ENCODE assay signal across 18 cellular contexts in the genomic region with DNA sequence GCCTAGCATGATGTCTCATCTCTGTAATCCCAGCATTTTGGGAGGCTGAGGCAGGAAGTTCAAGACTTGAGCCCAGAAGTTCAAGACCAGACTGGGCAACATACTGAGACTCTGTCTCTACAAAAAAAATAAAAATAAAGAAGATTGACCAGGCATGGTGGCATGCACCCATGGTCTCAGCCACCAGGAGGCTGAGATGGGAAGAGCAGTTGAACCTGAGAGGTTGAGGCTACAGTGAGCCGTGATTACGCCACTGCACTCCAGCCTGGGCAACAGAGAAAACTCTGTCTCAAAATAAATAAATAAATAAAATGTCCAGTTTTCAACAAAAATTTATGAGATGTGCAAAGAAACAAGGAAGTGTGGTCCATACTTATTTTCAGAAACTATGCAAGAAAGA. TPM values are rescaled to one million over a fixed set of nuclear protein-coding genes. Genes with fewer than 3 reads are reported as not detected.
A peak's percentile ranks its signal among the peaks of the same experiment; 100 is the strongest.
DNase-seq lines count a peak whose midpoint lies in the region; ATAC-seq and TF ChIP-seq lines count a peak whose summit lies in the region.
"Had no signal": no experiment of that assay in that cellular context is flagged by ENCODE, and none has a peak within 500 bp of the region (broad histone marks: within the 10 kb centered on the region; RNA-seq: fewer than 3 reads in every experiment).

No MANE protein-coding gene starts in this region.

- H3K27me3 ChIP-seq in cardiac muscle cell, result no peaks in the 10 kb centered on the region
- peaks cover 4% of the 10 kb centered on the region for H3K27me3 ChIP-seq in smooth muscle cell (ENCODE audit: low read depth)
- H3K27me3 ChIP-seq: colonic mucosa, gastroesophageal sphincter had no signal

- H4K20me1 ChIP-seq in smooth muscle cell (ENCODE audit: low read depth), result no peaks in the 10 kb centered on the region

- TF ChIP-seq CTCF in cardiac muscle cell (IDR thresholded peaks at IDR 0.05; ENCODE audit: low read depth, low read length) (peak; percentile 14), fibroblast of pulmonary artery (IDR thresholded peaks at IDR 0.05; ENCODE audit: low read length, missing control alignments) (peak; percentile 11), smooth muscle cell (IDR thresholded peaks at IDR 0.05; ENCODE audit: borderline replicate concordance, insufficient read depth, poor library complexity, severe bottlenecking) (no peak)

- intact Hi-C loops in cardiac septum (cut with DNase I), result no loop called here

- H3F3A ChIP-seq in smooth muscle cell (ENCODE audit: low read depth), result no peaks in the 10 kb centered on the region

- H3K4me3 Mint-ChIP-seq in activated T-cell treated with anti-CD3 and anti-CD28 coated beads, Interleukin-2, amount 50 U/mL, for 72 hours, result no peak overlapping the region
- H3K4me3 Mint-ChIP-seq: activated CD4-positive, alpha-beta T cell treated with anti-CD3 and anti-CD28 coated beads, Interleukin-2, amount 10 ng/mL, durations not matched to agents 7 days and 5 days; stimulated activated naive B cell treated with anti-CD40 and anti-IgM and Interleukin-4, amounts not matched to agents 10 μg/mL and 1 μg/mL and 100 μg/mL, for 72 hours had no signal

- no peaks in the 10 kb centered on the region for H3K4me1 Mint-ChIP-seq in activated T-cell treated with anti-CD3 and anti-CD28 coated beads, Interleukin-2, amount 50 U/mL, for 72 hours (ENCODE audit: low read depth)
- H3K4me1 Mint-ChIP-seq: activated CD4-positive, alpha-beta T cell treated with anti-CD3 and anti-CD28 coated beads, Interleukin-2, amount 10 ng/mL, durations not matched to agents 7 days and 5 days; stimulated activated naive B cell treated with anti-CD40 and anti-IgM and Interleukin-4, amounts not matched to agents 10 μg/mL and 1 μg/mL and 100 μg/mL, for 72 hours had no signal

- in situ Hi-C loops in SK-MEL-5 (cut with HindIII; ENCODE audit: low pct_unique_long_range_greater_than_20kb, low sequenced_read_pairs), result no loop called here

- H3K9ac ChIP-seq in smooth muscle cell (ENCODE audit: low read depth), result no peak overlapping the region

- H3K27ac Mint-ChIP-seq in activated T-cell treated with anti-CD3 and anti-CD28 coated beads, Interleukin-2, amount 50 U/mL, for 72 hours, result no peak overlapping the region
- H3K27ac Mint-ChIP-seq: activated CD4-positive, alpha-beta T cell treated with anti-CD3 and anti-CD28 coated beads, Interleukin-2, amount 10 ng/mL, durations not matched to agents 7 days and 5 days; stimulated activated naive B cell treated with anti-CD40 and anti-IgM and Interleukin-4, amounts not matched to agents 10 μg/mL and 1 μg/mL and 100 μg/mL, for 72 hours had no signal

- no peak for ATAC-seq in activated T-cell treated with anti-CD3 and anti-CD28 coated beads, Interleukin-2, amount 50 U/mL, for 72 hours (replicated peaks in 1 of 2)
- ATAC-seq in GM19035 (IDR thresholded peaks at IDR 0.05; ENCODE audit: unreplicated experiment), result no peak
- ATAC-seq: gastroesophageal sphincter; stimulated activated naive B cell treated with anti-CD40 and anti-IgM and Interleukin-4, amounts not matched to agents 10 μg/mL and 1 μg/mL and 100 μg/mL, for 72 hours had no signal

- WGBS in smooth muscle cell (ENCODE audit: low lambda C conversion rate), result 89% methylated on average over 2 of the region's 2 CpGs

- no peak overlapping the region for H3K27ac ChIP-seq in cardiac muscle cell
- H3K27ac ChIP-seq in smooth muscle cell (ENCODE audit: low read depth), result no peak overlapping the region
- H3K27ac ChIP-seq: colonic mucosa, gastroesophageal sphincter had no signal

- no peak overlapping the region for H2AFZ ChIP-seq in smooth muscle cell (ENCODE audit: low read depth)

- H3K79me2 ChIP-seq in smooth muscle cell (ENCODE audit: low read depth), result no peaks in the 10 kb centered on the region

- peaks cover 28% of the 10 kb centered on the region for H3K27me3 Mint-ChIP-seq in activated T-cell treated with anti-CD3 and anti-CD28 coated beads, Interleukin-2, amount 50 U/mL, for 72 hours (ENCODE audit: low read depth)

- no peaks in the 10 kb centered on the region for H3K9me3 Mint-ChIP-seq in activated T-cell treated with anti-CD3 and anti-CD28 coated beads, Interleukin-2, amount 50 U/mL, for 72 hours
- H3K9me3 Mint-ChIP-seq: activated CD4-positive, alpha-beta T cell treated with anti-CD3 and anti-CD28 coated beads, Interleukin-2, amount 10 ng/mL, durations not matched to agents 7 days and 5 days had no signal

- H3K4me3 ChIP-seq in cardiac muscle cell (no peak overlapping the region), fibroblast of pulmonary artery (replicated peaks; ENCODE audit: low read depth, low read length) (no peak overlapping the region), smooth muscle cell (no peak overlapping the region)
- H3K4me3 ChIP-seq: colonic mucosa, gastroesophageal sphincter had no signal

- no peaks in the 10 kb centered on the region for H3K36me3 ChIP-seq in cardiac muscle cell
- no peaks in the 10 kb centered on the region for H3K36me3 ChIP-seq in smooth muscle cell (ENCODE audit: low read depth)
- H3K36me3 ChIP-seq: colonic mucosa had no signal

- H3K4me2 ChIP-seq in smooth muscle cell, result no peak overlapping the region

- H3K4me1 ChIP-seq in cardiac muscle cell (ENCODE audit: low read depth), result no peaks in the 10 kb centered on the region
- H3K4me1 ChIP-seq in smooth muscle cell (ENCODE audit: low read depth), result no peaks in the 10 kb centered on the region
- H3K4me1 ChIP-seq: colonic mucosa had no signal

- H3K9me3 ChIP-seq in cardiac muscle cell (ENCODE audit: low read depth) (no peaks in the 10 kb centered on the region), smooth muscle cell (replicated peaks; ENCODE audit: low read depth) (no peaks in the 10 kb centered on the region)
- H3K9me3 ChIP-seq: colonic mucosa, gastroesophageal sphincter had no signal

- DNase-seq in cardiac muscle cell (ENCODE audit: low read depth in 1 of 2, low spot score in 1 of 2) (peak in 1 of 2 donors; percentile 2), cardiac septum (ENCODE audit: low spot score) (no peak), SK-MEL-5 (ENCODE audit: low read depth, low spot score) (peak; percentile 55), fibroblast of pulmonary artery (ENCODE audit: low read depth) (peak; percentile 6), smooth muscle cell (lab: John Stamatoyannopoulos, UW; ENCODE audit: unreplicated experiment) (no peak), amygdala (lab: John Stamatoyannopoulos, UW) (no peak)
- DNase-seq in activated T-cell treated with anti-CD3 and anti-CD28 coated beads, Interleukin-2, amount 50 U/mL, for 72 hours, result no peak
- DNase-seq: activated CD4-positive, alpha-beta T cell treated with anti-CD3 and anti-CD28 coated beads, Interleukin-2, amount 10 ng/mL, durations not matched to agents 7 days and 5 days; activated CD8-positive, alpha-beta memory T cell treated with anti-CD3 and anti-CD28 coated beads, Interleukin-2, amount 50 U/mL, for 48 hours; anterior cingulate cortex; colonic mucosa; NCI-H187; NCI-H345; retina; stimulated activated naive B cell treated with anti-CD40 and anti-IgM and Interleukin-4, amounts not matched to agents 10 μg/mL and 1 μg/mL and 100 μg/mL, for 72 hours; SW 1271 had no signal

- H3K36me3 Mint-ChIP-seq in activated T-cell treated with anti-CD3 and anti-CD28 coated beads, Interleukin-2, amount 50 U/mL, for 72 hours (ENCODE audit: insufficient read depth in 2 of 2), result no peaks in the 10 kb centered on the region

RNA-seq across cellular contexts. Expression of a gene that starts 28.3 kb away (rescaled TPM):
- 2.2 and 3.8 TPM in 2 replicates for total RNA-seq in cardiac muscle cell
- 1.5 and 2.4 TPM in 2 replicates for polyA plus RNA-seq in cardiac muscle cell
- total RNA-seq in cardiac septum, result 1.3 TPM
- total RNA-seq in SK-MEL-5 (2014; rRNA removed; shearing (Covaris generic)), result 0.29 and 0.55 TPM in 2 replicates
- polyA plus RNA-seq in SK-MEL-5 (2015; cell fraction: cytosol; rRNA removed), result 0.23 and 1.3 TPM in 2 replicates
- polyA plus RNA-seq in SK-MEL-5 (2015; cell fraction: nucleus; rRNA removed), result 1.3 TPM in 1 of 2 replicates, not detected in the other
- 1.6 and 2.9 TPM in 2 replicates for total RNA-seq in smooth muscle cell
- 0.59 and 0.80 TPM in 2 replicates for polyA plus RNA-seq in smooth muscle cell
- total RNA-seq in activated T-cell treated with anti-CD3 and anti-CD28 coated beads, Interleukin-2, amount 50 U/mL, for 72 hours, result under 1 TPM; 0.19 to 0.70 TPM

Comparison
In these comparisons a context has a peak if more than half of its experiments do, and no peak if none do; other contexts are left out.
1. DNase-seq: peak in SK-MEL-5 (single experiment) and fibroblast of pulmonary artery (single experiment); none in cardiac septum (single experiment), smooth muscle cell (single experiment), activated T-cell treated with anti-CD3 and anti-CD28 coated beads, Interleukin-2, amount 50 U/mL, for 72 hours (0 of 2) and amygdala (0 of 56).